Comparison of ENCODE assay signal across 26 cellular contexts in genomic region chr12:13817131-13817530, GRCh38.
DNase-seq lines count a peak whose midpoint lies in the region; ATAC-seq, FAIRE-seq and TF ChIP-seq lines count a peak whose summit lies in the region.
"Had no signal": no experiment of that assay in that cellular context is flagged by ENCODE, and none has a peak within 500 bp of the region (broad histone marks: within the 10 kb centered on the region; RNA-seq: fewer than 3 reads in every experiment).

No MANE protein-coding gene starts in this region.

- no peak for TF ChIP-seq POLR2A in gastroesophageal sphincter (IDR thresholded peaks at IDR 0.05)

- H3K27me3 Mint-ChIP-seq in CD4-positive, alpha-beta T cell: peaks cover 18% of the 10 kb centered on the region

- no peaks in the 10 kb centered on the region for H3K4me1 ChIP-seq in gastroesophageal sphincter
- H3K4me1 ChIP-seq: BLaER1 treated with 17β-estradiol and CSF1 and Interleukin-3, amounts not matched to agents 10 nM and 100 nM; Caco-2; HAP-1 had no signal

- no peaks in the 10 kb centered on the region for H3K9me3 Mint-ChIP-seq in CD4-positive, alpha-beta T cell
- H3K9me3 Mint-ChIP-seq: activated B cell treated with CpG ODN at 0.5 μM for 24 hours, neural crest cell had no signal

- FAIRE-seq in frontal cortex (lab: Jason Lieb, UNC): no peak
- FAIRE-seq: astrocyte, GM12878 had no signal

- ATAC-seq in CD4-positive, alpha-beta T cell (ENCODE audit: poor library complexity): no peak
- no peak for ATAC-seq in gastroesophageal sphincter
- ATAC-seq: GM12878 had no signal

- TF ChIP-seq CTCF in kidney epithelial cell (IDR thresholded peaks at IDR 0.05; ENCODE audit: insufficient read depth, low read length, poor library complexity, severe bottlenecking): no peak
- TF ChIP-seq CTCF in CD4-positive, alpha-beta T cell (IDR thresholded peaks at IDR 0.05): no peak
- no peak for TF ChIP-seq CTCF in gastroesophageal sphincter (IDR thresholded peaks at IDR 0.05)

- H3K27ac ChIP-seq in angular gyrus (ENCODE audit: low read depth, low read length) (peak overlapping the region; percentile 70), gastroesophageal sphincter (no peak overlapping the region)
- no peak overlapping the region for H3K27ac ChIP-seq in CD4-positive, alpha-beta T cell (ENCODE audit: low read depth, low read length)
- H3K27ac ChIP-seq: BLaER1 treated with 17β-estradiol and CSF1 and Interleukin-3, amounts not matched to agents 10 nM and 100 nM; HL-60; skin epidermis had no signal

- WGBS in gastroesophageal sphincter (ENCODE audit: low coverage in 1 of 2), 2 donors: 29 to 45% methylated on average over 3 to 5 of the region's 7 CpGs

- POLR2A ChIA-PET in CD4-positive, alpha-beta T cell (lab: Charles Lee): no interaction called here

- H3K4me3 ChIP-seq in kidney epithelial cell (ENCODE audit: low read depth, low read length) (no peak overlapping the region), gastroesophageal sphincter (no peak overlapping the region)
- H3K4me3 ChIP-seq: BLaER1 treated with 17β-estradiol and CSF1 and Interleukin-3, amounts not matched to agents 10 nM and 100 nM; GM12878; HAP-1; skin epidermis had no signal

- TF ChIP-seq EP300 in gastroesophageal sphincter (IDR thresholded peaks at IDR 0.05): no peak

- no peak overlapping the region for H3K27ac Mint-ChIP-seq in CD4-positive, alpha-beta T cell
- H3K27ac Mint-ChIP-seq: activated B cell treated with CpG ODN at 0.5 μM for 24 hours; activated naive CD8-positive, alpha-beta T cell; IgD-negative memory B cell had no signal

- H3K4me1 Mint-ChIP-seq in CD4-positive, alpha-beta T cell (ENCODE audit: low read depth): no peaks in the 10 kb centered on the region
- H3K4me1 Mint-ChIP-seq: activated B cell treated with CpG ODN at 0.5 μM for 24 hours, IgD-negative memory B cell had no signal

- no peak overlapping the region for H3K4me3 Mint-ChIP-seq in CD4-positive, alpha-beta T cell
- H3K4me3 Mint-ChIP-seq: activated B cell treated with CpG ODN at 0.5 μM for 24 hours; activated naive CD8-positive, alpha-beta T cell; IgD-negative memory B cell; neural crest cell had no signal

- CTCF ChIA-PET in CD4-positive, alpha-beta T cell (lab: Charles Lee): no interaction called here

- intact Hi-C loops in CD4-positive, alpha-beta T cell (cut with DNase I, micrococcal nuclease): no loop called here

- peak; percentile 33 for DNase-seq in Daoy (ENCODE audit: low read depth)
- DNase-seq in kidney epithelial cell (ENCODE audit: low read depth): peak; percentile 19
- peak; percentile 15 for DNase-seq in retina
- DNase-seq in frontal cortex (ENCODE audit: low spot score in 2 of 2): no peak
- no peak for DNase-seq in activated CD8-positive, alpha-beta memory T cell treated with anti-CD3 and anti-CD28 coated beads for 24 hours
- DNase-seq in CD4-positive, alpha-beta T cell: no peak
- DNase-seq: activated B cell treated with CpG ODN at 0.5 μM for 24 hours; activated CD4-positive, alpha-beta T cell treated with anti-CD3 and anti-CD28 coated beads, Interleukin-2, amount 50 U/mL, for 4 hours; activated CD8-positive, alpha-beta memory T cell treated with anti-CD3 and anti-CD28 coated beads, Interleukin-2, amount 50 U/mL, for 4 hours; Caco-2; cerebellar nuclear complex; foreskin fibroblast; NCI-H446 treated with DMSO at 0.1 percent for 48 hours; SHP77; stimulated activated CD4-positive, alpha-beta T cell treated with anti-CD3 and anti-CD28 coated beads, Interleukin-1b, Interleukin-23, amount 100 ng/mL, for 48 hours had no signal

- H3K36me3 Mint-ChIP-seq in CD4-positive, alpha-beta T cell (ENCODE audit: low read depth): no peaks in the 10 kb centered on the region
- H3K36me3 Mint-ChIP-seq: activated naive CD8-positive, alpha-beta T cell; IgD-negative memory B cell had no signal

- no peaks in the 10 kb centered on the region for H3K27me3 ChIP-seq in kidney epithelial cell (ENCODE audit: control insufficient read depth, insufficient read depth, low read length)
- no peaks in the 10 kb centered on the region for H3K27me3 ChIP-seq in CD4-positive, alpha-beta T cell (ENCODE audit: control insufficient read depth, insufficient read depth, low read length)
- no peaks in the 10 kb centered on the region for H3K27me3 ChIP-seq in gastroesophageal sphincter
- H3K27me3 ChIP-seq: BLaER1 treated with 17β-estradiol and CSF1 and Interleukin-3, amounts not matched to agents 10 nM and 100 nM had no signal

- H3K36me3 ChIP-seq in kidney epithelial cell (ENCODE audit: control insufficient read depth, insufficient read depth, low read length): no peaks in the 10 kb centered on the region
- no peaks in the 10 kb centered on the region for H3K36me3 ChIP-seq in gastroesophageal sphincter
- H3K36me3 ChIP-seq: BLaER1 treated with 17β-estradiol and CSF1 and Interleukin-3, amounts not matched to agents 10 nM and 100 nM; HAP-1 had no signal

- no peaks in the 10 kb centered on the region for H3K9me3 ChIP-seq in CD4-positive, alpha-beta T cell (ENCODE audit: control insufficient read depth, low read length)
- H3K9me3 ChIP-seq in gastroesophageal sphincter: no peaks in the 10 kb centered on the region
- H3K9me3 ChIP-seq: BLaER1 treated with 17β-estradiol and CSF1 and Interleukin-3, amounts not matched to agents 10 nM and 100 nM; Caco-2; HAP-1 had no signal

Comparison
In these comparisons a context has a peak if more than half of its experiments do, and no peak if none do; other contexts are left out.
1. DNase-seq: peak in Daoy (single experiment), kidney epithelial cell (single experiment) and retina (single experiment); none in frontal cortex (0 of 2), activated CD8-positive, alpha-beta memory T cell treated with anti-CD3 and anti-CD28 coated beads for 24 hours (single experiment) and CD4-positive, alpha-beta T cell (0 of 10).